Comparison of ENCODE assay signal across 17 cellular contexts in genomic region chr9:114583776-114584175, GRCh38.
"Had no signal": no experiment of that assay in that cellular context is flagged by ENCODE, and none has a peak within 500 bp of the region (broad histone marks: within the 10 kb centered on the region; RNA-seq: fewer than 3 reads in every experiment).

No MANE protein-coding gene starts in this region.

- H3K4me3 ChIP-seq: adrenal gland, body of pancreas, dorsolateral prefrontal cortex, left ventricle myocardium inferior, tibial artery, vagina had no signal

- H3K4me1 ChIP-seq: foreskin keratinocyte had no signal

- H3K4me3 Mint-ChIP-seq: activated CD4-positive, alpha-beta T cell treated with anti-CD3 and anti-CD28 coated beads, Interleukin-2, amount 10 ng/mL, durations not matched to agents 7 days and 5 days; activated naive CD4-positive, alpha-beta T cell treated with anti-CD3 and anti-CD28 coated beads for 36 hours; activated T-helper 17 cell treated with anti-CD3 and anti-CD28 coated beads, Interleukin-2, amount 50 U/mL, for 72 hours; stimulated activated effector memory CD8-positive, alpha-beta T cell treated with anti-CD3 and anti-CD28 coated beads, Interleukin-12 subunit alpha, Interleukin-12 subunit beta, amount 100 ng/mL, for 72 hours; T-helper 17 cell had no signal

- H3K36me3 ChIP-seq: adrenal gland, left ventricle myocardium inferior, tibial artery, vagina had no signal

- H3K9me3 ChIP-seq: adrenal gland, body of pancreas, left ventricle myocardium inferior, tibial artery, vagina had no signal

- H3K27me3 Mint-ChIP-seq: activated T-helper 17 cell treated with anti-CD3 and anti-CD28 coated beads, Interleukin-2, amount 50 U/mL, for 72 hours had no signal

- H3K27ac Mint-ChIP-seq: activated CD4-positive, alpha-beta T cell treated with anti-CD3 and anti-CD28 coated beads, Interleukin-2, amount 10 ng/mL, durations not matched to agents 7 days and 5 days; activated naive CD4-positive, alpha-beta T cell treated with anti-CD3 and anti-CD28 coated beads for 36 hours; activated T-helper 17 cell treated with anti-CD3 and anti-CD28 coated beads, Interleukin-2, amount 50 U/mL, for 72 hours; stimulated activated effector memory CD8-positive, alpha-beta T cell treated with anti-CD3 and anti-CD28 coated beads, Interleukin-12 subunit alpha, Interleukin-12 subunit beta, amount 100 ng/mL, for 72 hours; T-helper 17 cell had no signal

- H3K9me3 Mint-ChIP-seq: activated CD4-positive, alpha-beta T cell treated with anti-CD3 and anti-CD28 coated beads, Interleukin-2, amount 10 ng/mL, durations not matched to agents 7 days and 5 days; activated naive CD4-positive, alpha-beta T cell treated with anti-CD3 and anti-CD28 coated beads for 36 hours; activated T-helper 17 cell treated with anti-CD3 and anti-CD28 coated beads, Interleukin-2, amount 50 U/mL, for 72 hours; stimulated activated effector memory CD8-positive, alpha-beta T cell treated with anti-CD3 and anti-CD28 coated beads, Interleukin-12 subunit alpha, Interleukin-12 subunit beta, amount 100 ng/mL, for 72 hours had no signal

- ATAC-seq: activated T-helper 17 cell treated with anti-CD3 and anti-CD28 coated beads, Interleukin-2, amount 50 U/mL, for 72 hours; body of pancreas; foreskin keratinocyte; right cardiac atrium; stimulated activated effector memory CD8-positive, alpha-beta T cell treated with anti-CD3 and anti-CD28 coated beads, Interleukin-12 subunit alpha, Interleukin-12 subunit beta, amount 100 ng/mL, for 72 hours; T-helper 17 cell had no signal

- DNase-seq: activated CD4-positive, alpha-beta T cell treated with anti-CD3 and anti-CD28 coated beads, Interleukin-2, amount 10 ng/mL, durations not matched to agents 7 days and 5 days; activated CD4-positive, CD25-positive, alpha-beta regulatory T cell; activated CD8-positive, alpha-beta memory T cell treated with anti-CD3 and anti-CD28 coated beads for 24 hours; activated naive CD4-positive, alpha-beta T cell treated with anti-CD3 and anti-CD28 coated beads for 36 hours; adrenal gland; body of pancreas; dorsolateral prefrontal cortex; left ventricle myocardium inferior; mesenchymal stem cell; right cardiac atrium; small intestine; T-helper 17 cell; tibial artery had no signal

- H3K27ac ChIP-seq: adrenal gland, body of pancreas, dorsolateral prefrontal cortex, foreskin keratinocyte, left ventricle myocardium inferior, tibial artery, vagina had no signal

- H3K27me3 ChIP-seq: adrenal gland, body of pancreas, dorsolateral prefrontal cortex, foreskin keratinocyte, tibial artery, vagina had no signal
